ENCODE assay signal across 20 cellular contexts in genomic region chr2:143965493-143966164, GRCh38.
DNase-seq lines count a peak whose midpoint lies in the region; TF ChIP-seq lines count a peak whose summit lies in the region.
"Had no signal": no experiment of that assay in that cellular context is flagged by ENCODE, and none has a peak within 500 bp of the region (broad histone marks: within the 10 kb centered on the region; RNA-seq: fewer than 3 reads in every experiment).

No MANE protein-coding gene starts in this region.

- TF ChIP-seq CTCF in MCF 10A (IDR thresholded peaks at IDR 0.05; ENCODE audit: unreplicated experiment), result no peak
- no peak for TF ChIP-seq CTCF in breast epithelium (IDR thresholded peaks at IDR 0.05)
- TF ChIP-seq CTCF in liver (IDR thresholded peaks at IDR 0.05; ENCODE audit: low read depth, low read length, missing input control), result no peak
- no peak for TF ChIP-seq CTCF in glutamatergic neuron (IDR thresholded peaks at IDR 0.05; ENCODE audit: partially characterized antibody, unreplicated experiment)
- TF ChIP-seq CTCF in neural progenitor cell (IDR thresholded peaks at IDR 0.05), result no peak

- CTCF ChIA-PET in MCF 10A (lab: Yijun Ruan, JAX), result interaction anchor here (0.7 to 1.1 kb wide), 2 partner anchors 9 to 134 kb away, joined by 3 to 4 read pairs; no protein-coding TSS in a partner anchor

- H4K8ac ChIP-seq in trophoblast cell (ENCODE audit: low read depth, low read length), result no peak overlapping the region

- intact Hi-C loops in MCF 10A (cut with micrococcal nuclease), result no loop called here
- intact Hi-C loops in breast epithelium (cut with DNase I; ENCODE audit: low total_unique reads), result no loop called here

- BruUV-seq in MCF 10A (replicated peaks; lab: Mats Ljungman, UMichigan), result no TSS peak

- H4K91ac ChIP-seq in trophoblast cell (ENCODE audit: low read depth, low read length), result no peak overlapping the region

- H3K4me1 ChIP-seq in breast epithelium (no peaks in the 10 kb centered on the region), liver (ENCODE audit: control insufficient read depth in 4 of 4, insufficient read depth in 4 of 4, low read length in 3 of 4) (peaks cover 0 to 7% (median under 1%) of the 10 kb centered on the region in 4 donors), trophoblast cell (ENCODE audit: control insufficient read depth in 1 of 2, insufficient read depth in 2 of 2, low read length in 2 of 2) (no peaks in the 10 kb centered on the region), neural progenitor cell (peaks cover 2% of the 10 kb centered on the region)
- H3K4me1 ChIP-seq: A549, Caco-2 had no signal

- H3K4me2 ChIP-seq in trophoblast cell (ENCODE audit: low read length), result no peak overlapping the region
- no peak overlapping the region for H3K4me2 ChIP-seq in neural progenitor cell
- H3K4me2 ChIP-seq: A549 had no signal

- H3K27me3 Mint-ChIP-seq in MCF 10A (ENCODE audit: insufficient read depth, unreplicated experiment), result no peaks in the 10 kb centered on the region
- H3K27me3 Mint-ChIP-seq in glutamatergic neuron (ENCODE audit: unreplicated experiment), result no peaks in the 10 kb centered on the region
- no peaks in the 10 kb centered on the region for H3K27me3 Mint-ChIP-seq in neural progenitor cell (ENCODE audit: insufficient read depth, low read depth)
- H3K27me3 Mint-ChIP-seq: CD4-positive, alpha-beta T cell; IgD-negative memory B cell had no signal

- no peaks in the 10 kb centered on the region for H3K79me2 ChIP-seq in trophoblast cell (ENCODE audit: control insufficient read depth, insufficient read depth, low read length, poor library complexity)
- no peaks in the 10 kb centered on the region for H3K79me2 ChIP-seq in neural progenitor cell (ENCODE audit: low read depth)

- H3K9ac ChIP-seq in liver (ENCODE audit: low read depth in 1 of 2, low read length in 2 of 2), result no peak overlapping the region
- no peak overlapping the region for H3K9ac ChIP-seq in trophoblast cell (ENCODE audit: low read length)
- no peak overlapping the region for H3K9ac ChIP-seq in neural progenitor cell
- H3K9ac ChIP-seq: GM23248 had no signal

- H3K4ac ChIP-seq in trophoblast cell (ENCODE audit: low read depth, low read length), result no peak overlapping the region

- H3K14ac ChIP-seq in trophoblast cell (ENCODE audit: low read length), result no peak overlapping the region

- H3K36me3 ChIP-seq in breast epithelium, result no peaks in the 10 kb centered on the region
- no peaks in the 10 kb centered on the region for H3K36me3 ChIP-seq in liver (ENCODE audit: control insufficient read depth in 4 of 4, insufficient read depth in 3 of 4, low read depth in 1 of 4, low read length in 3 of 4)
- no peaks in the 10 kb centered on the region for H3K36me3 ChIP-seq in trophoblast cell (ENCODE audit: control insufficient read depth in 1 of 2, insufficient read depth in 2 of 2, low read length in 2 of 2)
- H3K36me3 ChIP-seq in neural progenitor cell, result no peaks in the 10 kb centered on the region

- H3K27ac ChIP-seq in breast epithelium (no peak overlapping the region), liver (ENCODE audit: low read depth in 1 of 2, low read length in 2 of 2) (no peak overlapping the region), trophoblast cell (ENCODE audit: low read depth, low read length) (no peak overlapping the region), neural progenitor cell (no peak overlapping the region)
- H3K27ac ChIP-seq: 22Rv1, A549, C4-2B, GM23248 had no signal

- H3K4me3 ChIP-seq in breast epithelium, result no peak overlapping the region
- no peak overlapping the region for H3K4me3 ChIP-seq in liver (ENCODE audit: low read depth in 1 of 3, low read length in 3 of 3)
- H3K4me3 ChIP-seq in trophoblast cell (ENCODE audit: low read depth, low read length), result no peak overlapping the region
- H3K4me3 ChIP-seq in neural progenitor cell, result no peak overlapping the region
- H3K4me3 ChIP-seq: A549, GM23248 had no signal

- TF ChIP-seq RAD21 in liver (IDR thresholded peaks at IDR 0.05), result peak in 1 of 2 donors; percentile 18

- no peaks in the 10 kb centered on the region for H4K20me1 ChIP-seq in neural progenitor cell (ENCODE audit: low read depth)

- no peaks in the 10 kb centered on the region for H3K9me3 ChIP-seq in breast epithelium
- H3K9me3 ChIP-seq in liver (ENCODE audit: control insufficient read depth in 4 of 4, low read length in 3 of 4), result no peaks in the 10 kb centered on the region
- H3K9me3 ChIP-seq in trophoblast cell (ENCODE audit: insufficient read depth, low read depth, low read length), result no peaks in the 10 kb centered on the region
- H3K9me3 ChIP-seq in neural progenitor cell (ENCODE audit: low read depth), result no peaks in the 10 kb centered on the region
- H3K9me3 ChIP-seq: A549, Caco-2 had no signal

- no peak overlapping the region for H2BK5ac ChIP-seq in trophoblast cell (ENCODE audit: low read depth, low read length, poor library complexity)

- no peak overlapping the region for H2AFZ ChIP-seq in trophoblast cell (ENCODE audit: insufficient read depth, low read length, poor library complexity)
- no peak overlapping the region for H2AFZ ChIP-seq in neural progenitor cell (replicated peaks)
- H2AFZ ChIP-seq: GM23248 had no signal

- DNase-seq in MCF 10A (ENCODE audit: unreplicated experiment) (peak; percentile 39), breast epithelium (ENCODE audit: low spot score in 2 of 2) (no peak), trophoblast cell (peak; percentile 3 to 7), glutamatergic neuron (no peak), neural progenitor cell (ENCODE audit: low spot score) (no peak), GM19240 (ENCODE audit: insufficient read length, low spot score) (no peak)
- DNase-seq: AML-193; Caco-2; CD4-positive, alpha-beta T cell; DMS153; DMS79; GDM1; GM23248; HCEC 1CT; KG1 had no signal

- H4K12ac ChIP-seq in trophoblast cell (ENCODE audit: low read depth, low read length), result no peak overlapping the region

- no peak overlapping the region for H2AK5ac ChIP-seq in trophoblast cell (ENCODE audit: low read length)

- H3F3A ChIP-seq in neural progenitor cell (ENCODE audit: low read depth), result no peaks in the 10 kb centered on the region

- WGBS in liver, result 69% methylated on average over 4 of the region's 4 CpGs
- no CpG with 5 or more reads among the region's 4 CpGs for WGBS in trophoblast cell (ENCODE audit: extremely low coverage, insufficient coverage, insufficient read length)

- no peak overlapping the region for H2BK120ac ChIP-seq in trophoblast cell (ENCODE audit: insufficient read depth, low read length, poor library complexity)

- peak overlapping the region; percentile 40 for H3K27ac Mint-ChIP-seq in MCF 10A (ENCODE audit: low read depth, unreplicated experiment)
- H3K27ac Mint-ChIP-seq in glutamatergic neuron (ENCODE audit: unreplicated experiment), result no peak overlapping the region
- no peak overlapping the region for H3K27ac Mint-ChIP-seq in neural progenitor cell
- H3K27ac Mint-ChIP-seq: CD4-positive, alpha-beta T cell; IgD-negative memory B cell had no signal

- H3K4me1 Mint-ChIP-seq in MCF 10A (ENCODE audit: insufficient read depth, unreplicated experiment) (peaks cover 20% of the 10 kb centered on the region), glutamatergic neuron (ENCODE audit: low read depth, unreplicated experiment) (no peaks in the 10 kb centered on the region), neural progenitor cell (no peaks in the 10 kb centered on the region)
- H3K4me1 Mint-ChIP-seq: IgD-negative memory B cell had no signal

- H3K27me3 ChIP-seq in breast epithelium (no peaks in the 10 kb centered on the region), liver (ENCODE audit: control insufficient read depth in 4 of 4, insufficient read depth in 4 of 4, low read length in 3 of 4) (no peaks in the 10 kb centered on the region), trophoblast cell (ENCODE audit: insufficient read depth, low read length) (no peaks in the 10 kb centered on the region), neural progenitor cell (no peaks in the 10 kb centered on the region)

- H3K36me3 Mint-ChIP-seq in MCF 10A (ENCODE audit: insufficient read depth, unreplicated experiment), result no peaks in the 10 kb centered on the region
- no peaks in the 10 kb centered on the region for H3K36me3 Mint-ChIP-seq in glutamatergic neuron (ENCODE audit: unreplicated experiment)
- H3K36me3 Mint-ChIP-seq in neural progenitor cell, result peaks cover 4% of the 10 kb centered on the region

- no peak overlapping the region for H3K18ac ChIP-seq in trophoblast cell (ENCODE audit: low read length)

- H2BK12ac ChIP-seq in trophoblast cell (ENCODE audit: low read length), result no peak overlapping the region

- H3K9me3 Mint-ChIP-seq in MCF 10A (ENCODE audit: unreplicated experiment) (peaks cover 5% of the 10 kb centered on the region), glutamatergic neuron (ENCODE audit: unreplicated experiment) (no peaks in the 10 kb centered on the region), neural progenitor cell (no peaks in the 10 kb centered on the region)
- H3K9me3 Mint-ChIP-seq: CD4-positive, alpha-beta T cell; IgD-negative memory B cell had no signal

- POLR2A ChIA-PET in MCF 10A (lab: Yijun Ruan, JAX), result no interaction called here

- H3K23ac ChIP-seq in trophoblast cell (ENCODE audit: low read length), result no peak overlapping the region

- no peak for TF ChIP-seq POLR2A in breast epithelium (IDR thresholded peaks at IDR 0.05)

- H3K4me3 Mint-ChIP-seq in MCF 10A (ENCODE audit: unreplicated experiment) (no peak overlapping the region), glutamatergic neuron (ENCODE audit: unreplicated experiment) (no peak overlapping the region), neural progenitor cell (no peak overlapping the region)
- H3K4me3 Mint-ChIP-seq: CD4-positive, alpha-beta T cell; IgD-negative memory B cell had no signal

- no peaks in the 10 kb centered on the region for H3K79me1 ChIP-seq in trophoblast cell (ENCODE audit: low read length)

TF ChIP-seq in liver, 16 proteins besides CTCF, POLR2A, EP300 and RAD21 (continues in another document):
- TF ChIP-seq HNF4G (IDR thresholded peaks at IDR 0.05), result no peak
- peak; percentile 6 for TF ChIP-seq SP1 (IDR thresholded peaks at IDR 0.05)
- TF ChIP-seq JUND (IDR thresholded peaks at IDR 0.05), result peak in 1 of 2 donors; percentile 11
- TF ChIP-seq ATF3 (IDR thresholded peaks at IDR 0.05), result no peak

Comparison
In these comparisons a context has a peak if more than half of its experiments do, and no peak if none do; other contexts are left out.
1. DNase-seq: peak in MCF 10A (single experiment) and trophoblast cell (2 of 2); none in breast epithelium (0 of 2), glutamatergic neuron (single experiment), neural progenitor cell (single experiment) and GM19240 (single experiment).